9 cellular contexts compared by ENCODE assay signal in genomic region chr10:69636626-69637550, GRCh38. TPM values are rescaled to one million over a fixed set of nuclear protein-coding genes. Genes with fewer than 3 reads are reported as not detected.
DNase-seq lines count a peak whose midpoint lies in the region; ATAC-seq and TF ChIP-seq lines count a peak whose summit lies in the region.
"Had no signal": no experiment of that assay in that cellular context is flagged by ENCODE, and none has a peak within 500 bp of the region (broad histone marks: within the 10 kb centered on the region; RNA-seq: fewer than 3 reads in every experiment).

No MANE protein-coding gene starts in this region.

- intact Hi-C loops in Panc1 (cut with micrococcal nuclease; ENCODE audit: unreplicated experiment) (loop anchor here (5.0 to 10.0 kb wide), 3 partner anchors 122 to 402 kb away; no protein-coding TSS in a partner anchor), sigmoid colon (cut with DNase I) (loop anchor here (5.0 to 10.0 kb wide), 2 partner anchors 232 to 400 kb away; no protein-coding TSS in a partner anchor)

- no TSS peak for BruUV-seq in Panc1 (replicated peaks; lab: Mats Ljungman, UMichigan)

- H3K27ac Mint-ChIP-seq in activated T-cell treated with anti-CD3 and anti-CD28 coated beads, Interleukin-2, amount 50 U/mL, for 72 hours: no peak overlapping the region
- H3K27ac Mint-ChIP-seq in stimulated activated naive B cell treated with anti-CD40 and anti-IgM and Interleukin-4, amounts not matched to agents 10 μg/mL and 1 μg/mL and 100 μg/mL, for 72 hours: no peak overlapping the region

- H3K4me1 ChIP-seq in Panc1 (ENCODE audit: control insufficient read depth, insufficient read depth, low read length) (no peaks in the 10 kb centered on the region), sigmoid colon (no peaks in the 10 kb centered on the region)
- H3K4me1 ChIP-seq: adrenal gland had no signal

- no peaks in the 10 kb centered on the region for H3K9me3 Mint-ChIP-seq in activated T-cell treated with anti-CD3 and anti-CD28 coated beads, Interleukin-2, amount 50 U/mL, for 72 hours
- H3K9me3 Mint-ChIP-seq in activated T-cell treated with anti-CD3 and anti-CD28 coated beads, Interleukin-2, amount 50 U/mL, for 4 hours: no peaks in the 10 kb centered on the region
- no peaks in the 10 kb centered on the region for H3K9me3 Mint-ChIP-seq in stimulated activated naive B cell treated with anti-CD40 and anti-IgM and Interleukin-4, amounts not matched to agents 10 μg/mL and 1 μg/mL and 100 μg/mL, for 72 hours

- TF ChIP-seq CTCF in Panc1 (IDR thresholded peaks at IDR 0.05) (peak; percentile 87), epithelial cell of proximal tubule (conservative IDR thresholded peaks at IDR 0.05; ENCODE audit: low read depth, low read length) (peak; percentile 65), sigmoid colon (IDR thresholded peaks at IDR 0.05) (no peak)

- WGBS in sigmoid colon, 2 donors: 58 to 64% methylated on average over 9 of the region's 9 CpGs

- H3K27me3 ChIP-seq in Panc1 (ENCODE audit: control insufficient read depth, insufficient read depth, low read length): no peaks in the 10 kb centered on the region
- H3K27me3 ChIP-seq in sigmoid colon: no peaks in the 10 kb centered on the region
- H3K27me3 ChIP-seq: adrenal gland had no signal

- H3K4me1 Mint-ChIP-seq in activated T-cell treated with anti-CD3 and anti-CD28 coated beads, Interleukin-2, amount 50 U/mL, for 72 hours (ENCODE audit: low read depth): no peaks in the 10 kb centered on the region
- H3K4me1 Mint-ChIP-seq in activated T-cell treated with anti-CD3 and anti-CD28 coated beads, Interleukin-2, amount 50 U/mL, for 4 hours (ENCODE audit: low read depth): peaks cover 2% of the 10 kb centered on the region
- H3K4me1 Mint-ChIP-seq in stimulated activated naive B cell treated with anti-CD40 and anti-IgM and Interleukin-4, amounts not matched to agents 10 μg/mL and 1 μg/mL and 100 μg/mL, for 72 hours: no peaks in the 10 kb centered on the region

- no peak for TF ChIP-seq POLR2A in sigmoid colon (IDR thresholded peaks at IDR 0.05)

- in situ Hi-C loops in Panc1 (cut with HindIII; ENCODE audit: low pct_unique_long_range_greater_than_20kb, low sequenced_read_pairs): no loop called here

- DNase-seq in activated T-cell treated with anti-CD3 and anti-CD28 coated beads, Interleukin-2, amount 50 U/mL, for 72 hours: peak; percentile 23 to 32
- no peak for DNase-seq in activated T-cell treated with anti-CD3 and anti-CD28 coated beads, Interleukin-2, amount 50 U/mL, for 4 hours
- DNase-seq in Panc1 (ENCODE audit: low read depth, low spot score): no peak
- DNase-seq in epithelial cell of proximal tubule (ENCODE audit: low read depth): no peak
- DNase-seq in stimulated activated naive B cell treated with anti-CD40 and anti-IgM and Interleukin-4, amounts not matched to agents 10 μg/mL and 1 μg/mL and 100 μg/mL, for 72 hours: no peak
- no peak for DNase-seq in sigmoid colon
- no peak for DNase-seq in activated CD8-positive, alpha-beta memory T cell treated with anti-CD3 and anti-CD28 coated beads for 24 hours

- ATAC-seq in activated T-cell treated with anti-CD3 and anti-CD28 coated beads, Interleukin-2, amount 50 U/mL, for 72 hours (replicated peaks in 1 of 2): no peak
- no peak for ATAC-seq in activated T-cell treated with anti-CD3 and anti-CD28 coated beads, Interleukin-2, amount 50 U/mL, for 4 hours
- ATAC-seq in Panc1 (peak; percentile 78), HG03095 (IDR thresholded peaks at IDR 0.05; ENCODE audit: unreplicated experiment) (no peak)
- ATAC-seq in stimulated activated naive B cell treated with anti-CD40 and anti-IgM and Interleukin-4, amounts not matched to agents 10 μg/mL and 1 μg/mL and 100 μg/mL, for 72 hours (replicated peaks): peak; percentile 43 to 52

- TF ChIP-seq EP300 in sigmoid colon (IDR thresholded peaks at IDR 0.05): no peak

- peaks cover 0 to 2% of the 10 kb centered on the region in 2 donors for H3K36me3 Mint-ChIP-seq in activated T-cell treated with anti-CD3 and anti-CD28 coated beads, Interleukin-2, amount 50 U/mL, for 72 hours (ENCODE audit: insufficient read depth in 2 of 2)
- H3K36me3 Mint-ChIP-seq in activated T-cell treated with anti-CD3 and anti-CD28 coated beads, Interleukin-2, amount 50 U/mL, for 4 hours (ENCODE audit: insufficient read depth): peaks cover 2% of the 10 kb centered on the region
- H3K36me3 Mint-ChIP-seq in stimulated activated naive B cell treated with anti-CD40 and anti-IgM and Interleukin-4, amounts not matched to agents 10 μg/mL and 1 μg/mL and 100 μg/mL, for 72 hours: no peaks in the 10 kb centered on the region

- no peaks in the 10 kb centered on the region for H3K27me3 Mint-ChIP-seq in activated T-cell treated with anti-CD3 and anti-CD28 coated beads, Interleukin-2, amount 50 U/mL, for 72 hours (ENCODE audit: low read depth)
- peaks cover 4% of the 10 kb centered on the region for H3K27me3 Mint-ChIP-seq in activated T-cell treated with anti-CD3 and anti-CD28 coated beads, Interleukin-2, amount 50 U/mL, for 4 hours (ENCODE audit: low read depth)
- H3K27me3 Mint-ChIP-seq in stimulated activated naive B cell treated with anti-CD40 and anti-IgM and Interleukin-4, amounts not matched to agents 10 μg/mL and 1 μg/mL and 100 μg/mL, for 72 hours: peaks cover 18 to 32% of the 10 kb centered on the region in 2 donors

- H3K27ac ChIP-seq in Panc1 (ENCODE audit: low read length) (no peak overlapping the region), sigmoid colon (no peak overlapping the region)
- H3K27ac ChIP-seq: adrenal gland had no signal

- H3K36me3 ChIP-seq in Panc1 (ENCODE audit: control insufficient read depth, insufficient read depth, low read length): no peaks in the 10 kb centered on the region
- H3K36me3 ChIP-seq in sigmoid colon: peaks cover 0 to 9% (median 0%) of the 10 kb centered on the region in 4 donors
- H3K36me3 ChIP-seq: adrenal gland had no signal

- H3K9me3 ChIP-seq in Panc1 (ENCODE audit: control insufficient read depth, insufficient read depth, low read depth, low read length) (no peaks in the 10 kb centered on the region), sigmoid colon (no peaks in the 10 kb centered on the region)
- H3K9me3 ChIP-seq: adrenal gland had no signal

- CTCF ChIA-PET in Panc1 (lab: Charles Lee): interaction anchor here (0.6 to 4.1 kb wide), 12 partner anchors 9 to 1247 kb away, joined by 3 to 49 read pairs (median 4); no protein-coding TSS in a partner anchor

- H3K4me3 Mint-ChIP-seq in activated T-cell treated with anti-CD3 and anti-CD28 coated beads, Interleukin-2, amount 50 U/mL, for 72 hours: no peak overlapping the region
- H3K4me3 Mint-ChIP-seq in activated T-cell treated with anti-CD3 and anti-CD28 coated beads, Interleukin-2, amount 50 U/mL, for 4 hours: no peak overlapping the region
- no peak overlapping the region for H3K4me3 Mint-ChIP-seq in stimulated activated naive B cell treated with anti-CD40 and anti-IgM and Interleukin-4, amounts not matched to agents 10 μg/mL and 1 μg/mL and 100 μg/mL, for 72 hours

- no peak overlapping the region for H3K4me3 ChIP-seq in Panc1 (ENCODE audit: low read depth in 2 of 2, low read length in 2 of 2)
- no peak overlapping the region for H3K4me3 ChIP-seq in epithelial cell of proximal tubule (ENCODE audit: low read depth, low read length)
- H3K4me3 ChIP-seq in sigmoid colon: no peak overlapping the region
- H3K4me3 ChIP-seq: adrenal gland had no signal

- POLR2A ChIA-PET in Panc1 (lab: Charles Lee): no interaction called here

RNA-seq across cellular contexts. Expression of gene FAM241B, which starts 6.8 kb away (rescaled TPM):
- 10 to 100 TPM; 10.9 to 11.8 TPM for total RNA-seq in activated T-cell treated with anti-CD3 and anti-CD28 coated beads, Interleukin-2, amount 50 U/mL, for 72 hours
- 10 to 100 TPM; 13.9 to 16.5 (median 15.3) TPM for total RNA-seq in activated T-cell treated with anti-CD3 and anti-CD28 coated beads, Interleukin-2, amount 50 U/mL, for 4 hours
- total RNA-seq in Panc1 (2021; ENCODE audit: unreplicated experiment): 29.1 TPM
- 37.5 TPM for polyA plus RNA-seq in Panc1 (2012; ENCODE audit: insufficient read length)
- 4.2 and 6.7 TPM in 2 replicates for total RNA-seq in epithelial cell of proximal tubule
- total RNA-seq in sigmoid colon: 1 to 10 TPM; 3.0 to 6.3 (median 3.5) TPM
- 1 to 10 TPM; 2.5 to 6.9 (median 4.2) TPM for polyA plus RNA-seq in sigmoid colon

Comparison
In these comparisons a context has a peak if more than half of its experiments do, and no peak if none do; other contexts are left out.
1. DNase-seq: peak in activated T-cell treated with anti-CD3 and anti-CD28 coated beads, Interleukin-2, amount 50 U/mL, for 72 hours (2 of 2); none in activated T-cell treated with anti-CD3 and anti-CD28 coated beads, Interleukin-2, amount 50 U/mL, for 4 hours (single experiment), Panc1 (single experiment), epithelial cell of proximal tubule (single experiment), stimulated activated naive B cell treated with anti-CD40 and anti-IgM and Interleukin-4, amounts not matched to agents 10 μg/mL and 1 μg/mL and 100 μg/mL, for 72 hours (single experiment), sigmoid colon (single experiment) and activated CD8-positive, alpha-beta memory T cell treated with anti-CD3 and anti-CD28 coated beads for 24 hours (single experiment).
2. ATAC-seq: peak in Panc1 (single experiment) and stimulated activated naive B cell treated with anti-CD40 and anti-IgM and Interleukin-4, amounts not matched to agents 10 μg/mL and 1 μg/mL and 100 μg/mL, for 72 hours (2 of 2); none in activated T-cell treated with anti-CD3 and anti-CD28 coated beads, Interleukin-2, amount 50 U/mL, for 72 hours (0 of 2), activated T-cell treated with anti-CD3 and anti-CD28 coated beads, Interleukin-2, amount 50 U/mL, for 4 hours (0 of 2) and HG03095 (single experiment).
3. CTCF ChIP-seq: peak in Panc1 (single experiment) and epithelial cell of proximal tubule (single experiment); none in sigmoid colon (0 of 4).